Comparison of ENCODE assay signal across 3 cellular contexts in genomic region chr9:10094563-10094962, GRCh38.
"Had no signal": no experiment of that assay in that cellular context is flagged by ENCODE, and none has a peak within 500 bp of the region (broad histone marks: within the 10 kb centered on the region; RNA-seq: fewer than 3 reads in every experiment).

No MANE protein-coding gene starts in this region.

- ATAC-seq: GM12878 had no signal

- DNase-seq: GDM1, GF-D8 had no signal

- H3K4me3 ChIP-seq: GM12878 had no signal
